ENCODE assay signal across 34 cellular contexts in genomic region chr3:40620151-40620550, GRCh38.
DNase-seq lines count a peak whose midpoint lies in the region; ATAC-seq, FAIRE-seq and TF ChIP-seq lines count a peak whose summit lies in the region.
"Had no signal": no experiment of that assay in that cellular context is flagged by ENCODE, and none has a peak within 500 bp of the region (broad histone marks: within the 10 kb centered on the region; RNA-seq: fewer than 3 reads in every experiment).

No MANE protein-coding gene starts in this region.

- ATAC-seq in left colon (peak; percentile 42), GM18502 (IDR thresholded peaks at IDR 0.05; ENCODE audit: poor library complexity, unreplicated experiment) (no peak)
- no peak for ATAC-seq in naive thymus-derived CD8-positive, alpha-beta T cell
- ATAC-seq: effector memory CD8-positive, alpha-beta T cell; gastroesophageal sphincter; left ventricle myocardium superior; natural killer cell treated with Interleukin-12 subunit alpha and Interleukin-12 subunit beta and Interleukin-15 and Interleukin-18, amount 100 ng/mL, for 72 hours; Panc1 had no signal

- no peak overlapping the region for H3K27ac ChIP-seq in MM.1S (ENCODE audit: low read length)
- H3K27ac ChIP-seq: breast epithelium, colonic mucosa, gastroesophageal sphincter, SJCRH30, transverse colon had no signal

- FAIRE-seq in frontal cortex (lab: Jason Lieb, UNC): no peak
- FAIRE-seq: GM19239 had no signal

- H3K4me1 Mint-ChIP-seq in naive thymus-derived CD8-positive, alpha-beta T cell: peaks cover 4 to 9% (median 6%) of the 10 kb centered on the region in 4 donors
- H3K4me1 Mint-ChIP-seq: activated naive CD4-positive, alpha-beta T cell treated with anti-CD3 and anti-CD28 coated beads, Interleukin-2, amount 50 U/mL, for 24 hours had no signal

- no peaks in the 10 kb centered on the region for H3K9me2 ChIP-seq in MM.1S (replicated peaks; ENCODE audit: insufficient read depth, low read length)

- no peak overlapping the region for H3K4me3 Mint-ChIP-seq in naive thymus-derived CD8-positive, alpha-beta T cell
- H3K4me3 Mint-ChIP-seq: activated CD4-positive, alpha-beta memory T cell treated with anti-CD3 and anti-CD28 coated beads for 36 hours; activated naive CD4-positive, alpha-beta T cell treated with anti-CD3 and anti-CD28 coated beads, Interleukin-2, amount 50 U/mL, for 24 hours; B cell; CD8-positive, alpha-beta memory T cell; effector memory CD8-positive, alpha-beta T cell; immature natural killer cell; natural killer cell treated with Interleukin-12 subunit alpha and Interleukin-12 subunit beta and Interleukin-15 and Interleukin-18, amount 100 ng/mL, for 72 hours had no signal

- H3K36me3 ChIP-seq in MM.1S (replicated peaks; ENCODE audit: insufficient read depth, low read length): no peaks in the 10 kb centered on the region
- H3K36me3 ChIP-seq: breast epithelium, colonic mucosa, gastroesophageal sphincter, HAP-1, SJCRH30, transverse colon had no signal

- intact Hi-C loops in left colon (cut with DNase I, micrococcal nuclease): no loop called here

- H3K9me3 Mint-ChIP-seq in naive thymus-derived CD8-positive, alpha-beta T cell: peaks cover 0 to 3% (median 0%) of the 10 kb centered on the region in 9 donors
- H3K9me3 Mint-ChIP-seq: activated CD4-positive, alpha-beta memory T cell treated with anti-CD3 and anti-CD28 coated beads for 36 hours; activated naive CD4-positive, alpha-beta T cell treated with anti-CD3 and anti-CD28 coated beads, Interleukin-2, amount 50 U/mL, for 24 hours; effector memory CD8-positive, alpha-beta T cell; natural killer cell treated with Interleukin-12 subunit alpha and Interleukin-12 subunit beta and Interleukin-15 and Interleukin-18, amount 100 ng/mL, for 72 hours had no signal

- H3K9me3 ChIP-seq in MM.1S (replicated peaks; ENCODE audit: insufficient read depth, low read length): no peaks in the 10 kb centered on the region
- H3K9me3 ChIP-seq: colonic mucosa, HAP-1, SJCRH30 had no signal

- H3K27me3 Mint-ChIP-seq in naive thymus-derived CD8-positive, alpha-beta T cell: peaks cover 20 to 36% (median 26%) of the 10 kb centered on the region in 5 donors

- H3F3A ChIP-seq in MM.1S (ENCODE audit: insufficient read depth, low read length): no peaks in the 10 kb centered on the region

- POLR2A ChIA-PET in naive thymus-derived CD8-positive, alpha-beta T cell (lab: Charles Lee): no interaction called here

- DNase-seq in EL (peak; percentile 29), NCI-H69 (lab: John Stamatoyannopoulos, UW) (peak; percentile 4), cerebellum (ENCODE audit: low spot score) (peak; percentile 70), left colon (no peak), frontal cortex (ENCODE audit: low spot score in 2 of 2) (no peak), MM.1S (no peak)
- DNase-seq in naive thymus-derived CD8-positive, alpha-beta T cell: no peak
- DNase-seq: activated CD4-positive, alpha-beta memory T cell treated with anti-CD3 and anti-CD28 coated beads for 36 hours; activated CD4-positive, CD25-positive, alpha-beta regulatory T cell; activated CD8-positive, alpha-beta memory T cell treated with anti-CD3 and anti-CD28 coated beads, Interleukin-2, amount 50 U/mL, for 4 hours; CD8-positive, alpha-beta memory T cell; colonic mucosa; DMS153; effector memory CD8-positive, alpha-beta T cell; GDM1; hypothalamus; immature natural killer cell; KG1; left ventricle myocardium superior; MV-4-11; NCI-H146; NCI-H510A; SJCRH30; stimulated activated CD4-positive, alpha-beta T cell treated with anti-CD3 and anti-CD28 coated beads, Interleukin-2, amount 100 ng/mL, for 24 hours; transverse colon had no signal

- H3K79me2 ChIP-seq in MM.1S (ENCODE audit: low read length): no peaks in the 10 kb centered on the region

- H2AFZ ChIP-seq in MM.1S (ENCODE audit: low read length): no peak overlapping the region

- no peak overlapping the region for H3K27ac Mint-ChIP-seq in naive thymus-derived CD8-positive, alpha-beta T cell
- H3K27ac Mint-ChIP-seq: activated CD4-positive, alpha-beta memory T cell treated with anti-CD3 and anti-CD28 coated beads for 36 hours; activated naive CD4-positive, alpha-beta T cell treated with anti-CD3 and anti-CD28 coated beads, Interleukin-2, amount 50 U/mL, for 24 hours; effector memory CD8-positive, alpha-beta T cell; immature natural killer cell; natural killer cell treated with Interleukin-12 subunit alpha and Interleukin-12 subunit beta and Interleukin-15 and Interleukin-18, amount 100 ng/mL, for 72 hours had no signal

- no peaks in the 10 kb centered on the region for H3K36me3 Mint-ChIP-seq in naive thymus-derived CD8-positive, alpha-beta T cell
- H3K36me3 Mint-ChIP-seq: activated CD4-positive, alpha-beta memory T cell treated with anti-CD3 and anti-CD28 coated beads for 36 hours; activated naive CD4-positive, alpha-beta T cell treated with anti-CD3 and anti-CD28 coated beads, Interleukin-2, amount 50 U/mL, for 24 hours; CD8-positive, alpha-beta memory T cell; immature natural killer cell; natural killer cell treated with Interleukin-12 subunit alpha and Interleukin-12 subunit beta and Interleukin-15 and Interleukin-18, amount 100 ng/mL, for 72 hours had no signal

- H3K4me3 ChIP-seq in MM.1S (ENCODE audit: low read length): no peak overlapping the region
- H3K4me3 ChIP-seq: breast epithelium, colonic mucosa, gastroesophageal sphincter, HAP-1, SJCRH30, transverse colon had no signal

- H3K4me1 ChIP-seq in MM.1S (ENCODE audit: low read length): 0 out of 2 replicates have a peak, but pooled peaks cover 9% of the 10 kb centered on the region
- H3K4me1 ChIP-seq: breast epithelium, colonic mucosa, transverse colon had no signal

- H3K9ac ChIP-seq in MM.1S (ENCODE audit: low read length): no peak overlapping the region

- no peak for TF ChIP-seq CTCF in MM.1S (IDR thresholded peaks at IDR 0.05; ENCODE audit: low read length)

- H3K27me3 ChIP-seq in MM.1S (replicated peaks; ENCODE audit: insufficient read depth, low read length): no peaks in the 10 kb centered on the region
- H3K27me3 ChIP-seq: breast epithelium, colonic mucosa, SJCRH30 had no signal

- H4K20me1 ChIP-seq in MM.1S (ENCODE audit: insufficient read depth, low read length): no peaks in the 10 kb centered on the region

- no peak overlapping the region for H3K4me2 ChIP-seq in MM.1S (ENCODE audit: low read depth, low read length)

Comparison
In these comparisons a context has a peak if more than half of its experiments do, and no peak if none do; other contexts are left out.
1. DNase-seq: peak in EL (single experiment), NCI-H69 (single experiment) and cerebellum (single experiment); none in left colon (0 of 2), naive thymus-derived CD8-positive, alpha-beta T cell (0 of 10), frontal cortex (0 of 2) and MM.1S (single experiment).